Comparison of ENCODE assay signal across 8 cellular contexts in genomic region chr12:46267618-46268348, GRCh38. TPM values are rescaled to one million over a fixed set of nuclear protein-coding genes. Genes with fewer than 3 reads are reported as not detected.
DNase-seq lines count a peak whose midpoint lies in the region; ATAC-seq and TF ChIP-seq lines count a peak whose summit lies in the region.

No MANE protein-coding gene starts in this region.

- POLR2A ChIA-PET in Panc1 (lab: Charles Lee), result interaction anchor here (0.7 to 0.9 kb wide), 2 partner anchors 142 to 277 kb away, joined by 3 to 8 read pairs; no protein-coding TSS in a partner anchor

- H3K9me3 ChIP-seq in Panc1 (ENCODE audit: control insufficient read depth, insufficient read depth, low read depth, low read length) (no peaks in the 10 kb centered on the region), iPS-18c (ENCODE audit: control insufficient read depth, insufficient read depth, low read length) (no peaks in the 10 kb centered on the region)

- H3K36me3 ChIP-seq in Panc1 (ENCODE audit: control insufficient read depth, insufficient read depth, low read length), result peaks cover 7% of the 10 kb centered on the region; the same call in 1 of the 2 replicates

- ATAC-seq in Panc1 (0 out of 2 replicates have a peak, but pooled peaks have one; percentile 7), HG03469 (IDR thresholded peaks at IDR 0.05; ENCODE audit: unreplicated experiment) (no peak)

- TF ChIP-seq CTCF in Panc1 (IDR thresholded peaks at IDR 0.05), result no peak

- H3K4me1 ChIP-seq in Panc1 (ENCODE audit: control insufficient read depth, insufficient read depth, low read length), result peaks cover 43% of the 10 kb centered on the region

- CTCF ChIA-PET in Panc1 (lab: Charles Lee), result no interaction called here

- no TSS peak for BruUV-seq in Panc1 (replicated peaks; lab: Mats Ljungman, UMichigan)

- DNase-seq in NCI-H2171 treated with DMSO at 0.1 percent for 48 hours (lab: John Stamatoyannopoulos, UW) (peak; percentile 25), NCI-H2171 (lab: John Stamatoyannopoulos, UW) (no peak), Panc1 (ENCODE audit: low read depth, low spot score) (no peak), amniotic epithelial cell (ENCODE audit: low read depth) (peak; percentile 16), OCI-M1 (lab: John Stamatoyannopoulos, UW) (no peak)
- DNase-seq in stimulated activated CD4-positive, alpha-beta T cell treated with anti-CD3 and anti-CD28 coated beads, Interleukin-1b, Interleukin-23, amount 100 ng/mL, for 4 hours (ENCODE audit: low read depth in 2 of 2), result peak; percentile 18 to 33

- H3K27me3 ChIP-seq in Panc1 (ENCODE audit: control insufficient read depth, insufficient read depth, low read length), result no peaks in the 10 kb centered on the region

- H3K4me3 ChIP-seq in Panc1 (ENCODE audit: low read depth in 2 of 2, low read length in 2 of 2) (peak overlapping the region; percentile 97 to 98), iPS-18c (ENCODE audit: insufficient read depth, low read depth, low read length) (peak overlapping the region; percentile 92)

- in situ Hi-C loops in Panc1 (cut with HindIII; ENCODE audit: low pct_unique_long_range_greater_than_20kb, low sequenced_read_pairs), result no loop called here

- H3K27ac ChIP-seq in Panc1 (ENCODE audit: low read length), result peak overlapping the region; percentile 99

- intact Hi-C loops in Panc1 (cut with micrococcal nuclease; ENCODE audit: unreplicated experiment), result loop anchor here (10.0 kb wide), 1 partner anchor 97 kb away; no protein-coding TSS in a partner anchor

RNA-seq across cellular contexts. Expression of gene SLC38A1, which starts 1.1 kb away (rescaled TPM):
- 127 TPM for total RNA-seq in Panc1 (2021; ENCODE audit: unreplicated experiment)
- polyA plus RNA-seq in Panc1 (2012; ENCODE audit: insufficient read length), result 78.9 TPM

Comparison
In these comparisons a context has a peak if more than half of its experiments do, and no peak if none do; other contexts are left out.
1. DNase-seq: peak in NCI-H2171 treated with DMSO at 0.1 percent for 48 hours (single experiment), amniotic epithelial cell (single experiment) and stimulated activated CD4-positive, alpha-beta T cell treated with anti-CD3 and anti-CD28 coated beads, Interleukin-1b, Interleukin-23, amount 100 ng/mL, for 4 hours (2 of 2); none in NCI-H2171 (single experiment), Panc1 (single experiment) and OCI-M1 (single experiment).